Comparison of ENCODE assay signal across 9 cellular contexts in genomic region chr19:32694851-32695250, GRCh38. TPM values are rescaled to one million over a fixed set of nuclear protein-coding genes. Genes with fewer than 3 reads are reported as not detected.
DNase-seq lines count a peak whose midpoint lies in the region; ATAC-seq and TF ChIP-seq lines count a peak whose summit lies in the region.
"Not testable (repeated sequence)": the region's sequence is repeated elsewhere in the genome, so short reads cannot be mapped to it uniquely, and the experiment has no call there.
"Had no signal": no experiment of that assay in that cellular context is flagged by ENCODE, and none has a peak within 500 bp of the region (broad histone marks: within the 10 kb centered on the region; RNA-seq: fewer than 3 reads in every experiment).

No MANE protein-coding gene starts in this region.

- H3K27ac ChIP-seq in CD4-positive, alpha-beta memory T cell (ENCODE audit: low read depth, low read length); upper lobe of right lung: not testable (repeated sequence)
- peak overlapping the region; percentile 76 for H3K27ac ChIP-seq in hepatocyte
- peak overlapping the region; percentile 88 for H3K27ac ChIP-seq in neutrophil

- H3K4me3 Mint-ChIP-seq in CD4-positive, alpha-beta memory T cell: peak overlapping the region; percentile 20 to 94 (median 92)
- H3K4me3 Mint-ChIP-seq in T-cell: peak overlapping the region; percentile 86 to 97 (median 88)
- peak overlapping the region; percentile 78 for H3K4me3 Mint-ChIP-seq in activated CD8-positive, alpha-beta T cell treated with anti-CD3 and anti-CD28 coated beads, Interleukin-2, amount 10 ng/mL, durations not matched to agents 7 days and 5 days

- WGBS in hepatocyte (ENCODE audit: low lambda C conversion rate, missing lambda C conversion rate): 46% methylated on average over 2 of the region's 2 CpGs

- not testable (repeated sequence) for H3K9me3 Mint-ChIP-seq in CD4-positive, alpha-beta memory T cell; T-cell; activated CD8-positive, alpha-beta T cell treated with anti-CD3 and anti-CD28 coated beads, Interleukin-2, amount 10 ng/mL, durations not matched to agents 7 days and 5 days (ENCODE audit: insufficient read depth)

- peaks cover 51% of the 10 kb centered on the region for H3K4me1 ChIP-seq in CD4-positive, alpha-beta memory T cell (ENCODE audit: insufficient read depth, low read length)
- H3K4me1 ChIP-seq in adipocyte (ENCODE audit: control insufficient read depth, insufficient read depth, low read length) (peaks cover 46% of the 10 kb centered on the region), hepatocyte (ENCODE audit: insufficient read depth) (peaks cover 37% of the 10 kb centered on the region), neutrophil (ENCODE audit: control insufficient read depth in 1 of 2, insufficient read depth in 1 of 2, low read depth in 1 of 2, low read length in 1 of 2) (peaks cover 80 to 94% of the 10 kb centered on the region in 2 experiments), upper lobe of right lung (peaks cover 54% of the 10 kb centered on the region)

- CTCF ChIA-PET in CD4-positive, alpha-beta memory T cell (lab: Charles Lee; ENCODE audit: partially characterized antibody); T-cell (lab: Charles Lee); activated CD8-positive, alpha-beta T cell treated with anti-CD3 and anti-CD28 coated beads, Interleukin-2, amount 10 ng/mL, durations not matched to agents 7 days and 5 days (lab: Charles Lee): not testable (repeated sequence)

- not testable (repeated sequence) for H4K20me1 ChIP-seq in hepatocyte (ENCODE audit: insufficient read depth, poor library complexity, severe bottlenecking)

- not testable (repeated sequence) for H3K9ac ChIP-seq in adipocyte (ENCODE audit: low read length)

- TF ChIP-seq CTCF in LNCaP clone FGC (IDR thresholded peaks at IDR 0.05; ENCODE audit: control insufficient read depth, extremely low read depth, insufficient read depth); hepatocyte (IDR thresholded peaks at IDR 0.05; ENCODE audit: poor library complexity); neutrophil (IDR thresholded peaks at IDR 0.05); upper lobe of right lung (IDR thresholded peaks at IDR 0.05): not testable (repeated sequence)

- H3K27me3 ChIP-seq in CD4-positive, alpha-beta memory T cell (ENCODE audit: insufficient read depth, low read length); adipocyte (replicated peaks; ENCODE audit: control insufficient read depth, insufficient read depth, low read length); hepatocyte; neutrophil; upper lobe of right lung: not testable (repeated sequence)

- H3K27ac Mint-ChIP-seq in CD4-positive, alpha-beta memory T cell: peak overlapping the region in 5 of 7 donors; percentile 19 to 80 (median 64)
- peak overlapping the region; percentile 48 to 57 for H3K27ac Mint-ChIP-seq in T-cell
- H3K27ac Mint-ChIP-seq in activated CD8-positive, alpha-beta T cell treated with anti-CD3 and anti-CD28 coated beads, Interleukin-2, amount 10 ng/mL, durations not matched to agents 7 days and 5 days: not testable (repeated sequence)

- H3K36me3 ChIP-seq in CD4-positive, alpha-beta memory T cell (ENCODE audit: insufficient read depth, low read length); hepatocyte (replicated peaks; ENCODE audit: insufficient read depth, low read depth); neutrophil; upper lobe of right lung: not testable (repeated sequence)
- peaks cover 12% of the 10 kb centered on the region for H3K36me3 ChIP-seq in adipocyte (ENCODE audit: control insufficient read depth, insufficient read depth, low read length, severe bottlenecking)

- not testable (repeated sequence) for H3K4me3 ChIP-seq in CD4-positive, alpha-beta memory T cell (ENCODE audit: low read length in 2 of 2); hepatocyte; neutrophil (ENCODE audit: low read depth in 1 of 2, low read length in 1 of 2)
- peak overlapping the region; percentile 65 for H3K4me3 ChIP-seq in LNCaP clone FGC (ENCODE audit: low read depth, low read length)
- H3K4me3 ChIP-seq in adipocyte (ENCODE audit: low read length): peak overlapping the region; percentile 93
- H3K4me3 ChIP-seq in upper lobe of right lung: peak overlapping the region; percentile 78

- H3K9me3 ChIP-seq in CD4-positive, alpha-beta memory T cell (ENCODE audit: control insufficient read depth in 1 of 2, low read length in 2 of 2); adipocyte (ENCODE audit: control insufficient read depth, low read length); hepatocyte (ENCODE audit: low read depth); neutrophil; upper lobe of right lung: not testable (repeated sequence)

- peak overlapping the region; percentile 92 for H3K4me2 ChIP-seq in hepatocyte

- peaks cover 54 to 81% (median 67%) of the 10 kb centered on the region in 4 donors for H3K4me1 Mint-ChIP-seq in CD4-positive, alpha-beta memory T cell
- H3K4me1 Mint-ChIP-seq in T-cell: peaks cover 62 to 76% (median 75%) of the 10 kb centered on the region in 3 donors
- H3K4me1 Mint-ChIP-seq in activated CD8-positive, alpha-beta T cell treated with anti-CD3 and anti-CD28 coated beads, Interleukin-2, amount 10 ng/mL, durations not matched to agents 7 days and 5 days (ENCODE audit: low read depth): peaks cover 74% of the 10 kb centered on the region

- not testable (repeated sequence) for DNase-seq in CD4-positive, alpha-beta memory T cell; LNCaP clone FGC (ENCODE audit: low read depth); T-cell; activated CD8-positive, alpha-beta T cell treated with anti-CD3 and anti-CD28 coated beads, Interleukin-2, amount 10 ng/mL, durations not matched to agents 7 days and 5 days; adipocyte (ENCODE audit: low read depth); hepatocyte (ENCODE audit: low spot score); upper lobe of right lung

- POLR2A ChIA-PET in CD4-positive, alpha-beta memory T cell (lab: Charles Lee; ENCODE audit: partially characterized antibody); T-cell (lab: Charles Lee); activated CD8-positive, alpha-beta T cell treated with anti-CD3 and anti-CD28 coated beads, Interleukin-2, amount 10 ng/mL, durations not matched to agents 7 days and 5 days (lab: Charles Lee): not testable (repeated sequence)

- peaks cover 82% of the 10 kb centered on the region for H3K79me2 ChIP-seq in hepatocyte

- H3K27me3 Mint-ChIP-seq in CD4-positive, alpha-beta memory T cell; T-cell; activated CD8-positive, alpha-beta T cell treated with anti-CD3 and anti-CD28 coated beads, Interleukin-2, amount 10 ng/mL, durations not matched to agents 7 days and 5 days (ENCODE audit: low read depth): not testable (repeated sequence)

- not testable (repeated sequence) for ATAC-seq in T-cell (replicated peaks in 1 of 4); activated CD8-positive, alpha-beta T cell treated with anti-CD3 and anti-CD28 coated beads, Interleukin-2, amount 10 ng/mL, durations not matched to agents 7 days and 5 days; upper lobe of right lung

- not testable (repeated sequence) for H2AFZ ChIP-seq in hepatocyte

- not testable (repeated sequence) for H3K9me2 ChIP-seq in hepatocyte (replicated peaks; ENCODE audit: insufficient read depth)

- H3K36me3 Mint-ChIP-seq in CD4-positive, alpha-beta memory T cell: peaks cover 39 to 43% of the 10 kb centered on the region in 2 donors
- H3K36me3 Mint-ChIP-seq in T-cell: peaks cover 38% of the 10 kb centered on the region
- peaks cover 68% of the 10 kb centered on the region for H3K36me3 Mint-ChIP-seq in activated CD8-positive, alpha-beta T cell treated with anti-CD3 and anti-CD28 coated beads, Interleukin-2, amount 10 ng/mL, durations not matched to agents 7 days and 5 days (ENCODE audit: low read depth)

- intact Hi-C loops in CD4-positive, alpha-beta memory T cell (cut with micrococcal nuclease): loop anchor here (5.0 kb wide), 2 partner anchors 387 to 482 kb away; partner anchors contain the start of gene GPATCH1
- intact Hi-C loops in upper lobe of right lung (cut with DNase I): not testable (repeated sequence)

RNA-seq across cellular contexts. Expression of gene NUDT19, which starts 3.2 kb away (rescaled TPM):
- 10 to 100 TPM; 10.5 to 10.6 TPM for total RNA-seq in CD4-positive, alpha-beta memory T cell
- 1 to 10 TPM; 2.0 to 5.4 TPM for polyA plus RNA-seq in CD4-positive, alpha-beta memory T cell
- total RNA-seq in T-cell: 10 to 100 TPM in 4 of 5 donors, 1 to 10 TPM in 1; 9.6 to 14.7 (median 11.5) TPM
- 10 to 100 TPM; 12.9 to 14.3 TPM for total RNA-seq in activated CD8-positive, alpha-beta T cell treated with anti-CD3 and anti-CD28 coated beads, Interleukin-2, amount 10 ng/mL, durations not matched to agents 7 days and 5 days
- 7.6 and 10.2 TPM in 2 replicates for total RNA-seq in hepatocyte
- polyA plus RNA-seq in hepatocyte: 3.8 and 5.6 TPM in 2 replicates
- total RNA-seq in upper lobe of right lung: 14.2 TPM

RNA-seq across cellular contexts. Expression of gene RGS9BP, which starts 19.2 kb away (rescaled TPM):
- total RNA-seq in CD4-positive, alpha-beta memory T cell: under 1 TPM; 0.52 to 0.89 TPM
- polyA plus RNA-seq in CD4-positive, alpha-beta memory T cell: under 1 TPM; 0.08 to 0.25 TPM
- under 1 TPM; 0.18 to 0.82 (median 0.51) TPM for total RNA-seq in T-cell
- total RNA-seq in activated CD8-positive, alpha-beta T cell treated with anti-CD3 and anti-CD28 coated beads, Interleukin-2, amount 10 ng/mL, durations not matched to agents 7 days and 5 days: under 1 TPM; 0.34 to 0.37 TPM
- 3.1 and 4.0 TPM in 2 replicates for total RNA-seq in hepatocyte
- polyA plus RNA-seq in hepatocyte: 2.1 and 3.0 TPM in 2 replicates
- 2.0 TPM for total RNA-seq in upper lobe of right lung

RNA-seq across cellular contexts. Expression of gene ANKRD27, which starts 19.9 kb away (rescaled TPM):
- 10 to 100 TPM; 49.6 to 51.2 TPM for total RNA-seq in CD4-positive, alpha-beta memory T cell
- polyA plus RNA-seq in CD4-positive, alpha-beta memory T cell: 10 to 100 TPM; 16.0 to 29.9 TPM
- 10 to 100 TPM; 32.1 to 49.7 (median 42.7) TPM for total RNA-seq in T-cell
- 10 to 100 TPM; 45.1 to 45.3 TPM for total RNA-seq in activated CD8-positive, alpha-beta T cell treated with anti-CD3 and anti-CD28 coated beads, Interleukin-2, amount 10 ng/mL, durations not matched to agents 7 days and 5 days
- 30.5 and 32.6 TPM in 2 replicates for total RNA-seq in hepatocyte
- 20.9 and 24.3 TPM in 2 replicates for polyA plus RNA-seq in hepatocyte
- total RNA-seq in upper lobe of right lung: 35.6 TPM

RNA-seq across cellular contexts. Expression of gene TDRD12, which starts 24.7 kb away (rescaled TPM):
- total RNA-seq in CD4-positive, alpha-beta memory T cell: 1 to 10 TPM in 1 of 2 experiments, under 1 TPM in 1; 0.93 to 1.9 TPM
- polyA plus RNA-seq in CD4-positive, alpha-beta memory T cell: under 1 TPM; 0.20 to 0.37 TPM
- 1 to 10 TPM in 2 of 5 donors, under 1 TPM in 3; 0.36 to 1.0 (median 0.63) TPM for total RNA-seq in T-cell
- total RNA-seq in activated CD8-positive, alpha-beta T cell treated with anti-CD3 and anti-CD28 coated beads, Interleukin-2, amount 10 ng/mL, durations not matched to agents 7 days and 5 days: under 1 TPM; 0.10 to 0.21 TPM
- 0.10 and 0.76 TPM in 2 replicates for total RNA-seq in hepatocyte
- polyA plus RNA-seq in hepatocyte: 0.62 TPM in 1 of 2 replicates, not detected in the other
- not detected for total RNA-seq in upper lobe of right lung
- polyA plus RNA-seq: right cardiac atrium had no signal
